1 cellular context compared by ENCODE assay signal in the genomic region with DNA sequence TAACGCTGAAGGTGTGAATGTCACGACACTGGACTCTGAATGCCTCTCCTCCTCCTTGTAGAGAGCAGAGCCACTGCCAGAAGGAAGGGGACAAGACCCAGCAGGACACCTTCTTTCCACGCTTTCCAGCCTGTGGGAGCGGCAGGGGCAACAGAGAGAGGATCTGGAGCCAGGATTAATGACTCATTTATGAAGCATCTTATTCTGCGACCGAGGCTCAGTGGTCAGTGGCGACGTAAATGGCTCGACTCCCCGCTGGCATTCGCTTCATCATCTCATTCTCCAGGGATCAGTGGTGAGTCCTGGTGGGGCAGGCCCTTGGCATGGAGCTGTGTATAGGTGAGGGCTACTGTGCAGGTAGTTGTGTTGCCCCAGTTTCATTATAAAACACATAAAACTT.
TF ChIP-seq lines count a peak whose summit lies in the region.

No MANE protein-coding gene starts in this region.

TF ChIP-seq in Ishikawa, 13 proteins besides CTCF, POLR2A, EP300 and RAD21 (continued from another document):
- TF ChIP-seq, protein P1, sequence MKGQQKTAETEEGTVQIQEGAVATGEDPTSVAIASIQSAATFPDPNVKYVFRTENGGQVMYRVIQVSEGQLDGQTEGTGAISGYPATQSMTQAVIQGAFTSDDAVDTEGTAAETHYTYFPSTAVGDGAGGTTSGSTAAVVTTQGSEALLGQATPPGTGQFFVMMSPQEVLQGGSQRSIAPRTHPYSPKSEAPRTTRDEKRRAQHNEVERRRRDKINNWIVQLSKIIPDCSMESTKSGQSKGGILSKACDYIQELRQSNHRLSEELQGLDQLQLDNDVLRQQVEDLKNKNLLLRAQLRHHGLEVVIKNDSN (IDR thresholded peaks at IDR 0.05): no peak
TF ChIP-seq in Ishikawa: peak in this region for 5.
